Comparison of ENCODE assay signal across 15 cellular contexts in the genomic region with DNA sequence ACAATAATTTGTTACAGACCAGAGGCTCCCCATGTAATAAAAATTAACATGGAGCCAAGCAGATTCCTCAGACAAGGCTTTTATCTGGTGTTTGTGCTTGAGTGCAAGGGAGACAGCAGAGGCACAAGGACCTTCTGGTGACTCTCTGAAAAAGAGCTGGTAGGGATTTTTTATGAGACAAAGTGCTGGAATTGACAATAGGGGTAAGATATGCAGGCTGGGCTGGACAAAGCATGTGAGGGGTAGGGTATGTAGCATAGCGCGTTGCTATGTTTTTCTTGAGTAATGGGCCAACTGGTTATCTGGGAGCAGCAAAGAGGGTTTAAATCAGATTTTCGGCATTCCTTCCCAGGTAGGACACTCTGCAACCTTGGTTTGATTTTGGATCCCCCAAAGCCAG.
"Had no signal": no experiment of that assay in that cellular context is flagged by ENCODE, and none has a peak within 500 bp of the region (broad histone marks: within the 10 kb centered on the region; RNA-seq: fewer than 3 reads in every experiment).

No MANE protein-coding gene starts in this region.

- H3K36me3 Mint-ChIP-seq: natural killer cell treated with Interleukin-12 subunit alpha and Interleukin-12 subunit beta and Interleukin-15 and Interleukin-18, amount 100 ng/mL, for 72 hours had no signal

- DNase-seq: activated CD4-positive, alpha-beta T cell treated with anti-CD3 and anti-CD28 coated beads, Interleukin-2, amount 50 U/mL, for 1 hour; activated naive CD4-positive, alpha-beta T cell treated with anti-CD3 and anti-CD28 coated beads, Interleukin-2, amount 50 U/mL, for 16 hours; activated T-cell treated with anti-CD3 and anti-CD28 coated beads for 4 hours; amniotic stem cell; cerebellar nuclear complex; endodermal cell; erythroblast; hypothalamus; lower lobe of right lung; stimulated activated CD4-positive, alpha-beta T cell treated with anti-CD3 and anti-CD28 coated beads, Interleukin-4, amount 100 ng/mL, for 1 hour; stimulated activated CD8-positive, alpha-beta memory T cell treated with anti-CD3 and anti-CD28 coated beads, Interleukin-4, amount 100 ng/mL, for 48 hours; stimulated activated naive CD8-positive, alpha-beta T cell treated with anti-CD3 and anti-CD28 coated beads, Interleukin-15, amount 100 ng/mL, for 72 hours; testis had no signal

- H3K9me3 ChIP-seq: lower lobe of right lung, testis had no signal

- H3K9me3 Mint-ChIP-seq: natural killer cell treated with Interleukin-12 subunit alpha and Interleukin-12 subunit beta and Interleukin-15 and Interleukin-18, amount 100 ng/mL, for 72 hours had no signal

- H3K4me1 ChIP-seq: lower lobe of right lung, testis had no signal

- H3K4me3 Mint-ChIP-seq: endodermal cell; natural killer cell treated with Interleukin-12 subunit alpha and Interleukin-12 subunit beta and Interleukin-15 and Interleukin-18, amount 100 ng/mL, for 72 hours; stimulated activated naive CD8-positive, alpha-beta T cell treated with anti-CD3 and anti-CD28 coated beads, Interleukin-15, amount 100 ng/mL, for 72 hours had no signal

- ATAC-seq: lower lobe of right lung had no signal

- H3K27me3 ChIP-seq: brain microvascular endothelial cell, testis had no signal

- H3K4me1 Mint-ChIP-seq: endodermal cell; stimulated activated naive CD8-positive, alpha-beta T cell treated with anti-CD3 and anti-CD28 coated beads, Interleukin-15, amount 100 ng/mL, for 72 hours had no signal

- H3K36me3 ChIP-seq: brain microvascular endothelial cell, lower lobe of right lung had no signal

- H3K27ac Mint-ChIP-seq: endodermal cell; natural killer cell treated with Interleukin-12 subunit alpha and Interleukin-12 subunit beta and Interleukin-15 and Interleukin-18, amount 100 ng/mL, for 72 hours; stimulated activated naive CD8-positive, alpha-beta T cell treated with anti-CD3 and anti-CD28 coated beads, Interleukin-15, amount 100 ng/mL, for 72 hours had no signal

- H3K4me3 ChIP-seq: lower lobe of right lung, testis had no signal

- H3K27ac ChIP-seq: brain microvascular endothelial cell, lower lobe of right lung, testis had no signal
